ENCODE assay signal across 9 cellular contexts in the genomic region with DNA sequence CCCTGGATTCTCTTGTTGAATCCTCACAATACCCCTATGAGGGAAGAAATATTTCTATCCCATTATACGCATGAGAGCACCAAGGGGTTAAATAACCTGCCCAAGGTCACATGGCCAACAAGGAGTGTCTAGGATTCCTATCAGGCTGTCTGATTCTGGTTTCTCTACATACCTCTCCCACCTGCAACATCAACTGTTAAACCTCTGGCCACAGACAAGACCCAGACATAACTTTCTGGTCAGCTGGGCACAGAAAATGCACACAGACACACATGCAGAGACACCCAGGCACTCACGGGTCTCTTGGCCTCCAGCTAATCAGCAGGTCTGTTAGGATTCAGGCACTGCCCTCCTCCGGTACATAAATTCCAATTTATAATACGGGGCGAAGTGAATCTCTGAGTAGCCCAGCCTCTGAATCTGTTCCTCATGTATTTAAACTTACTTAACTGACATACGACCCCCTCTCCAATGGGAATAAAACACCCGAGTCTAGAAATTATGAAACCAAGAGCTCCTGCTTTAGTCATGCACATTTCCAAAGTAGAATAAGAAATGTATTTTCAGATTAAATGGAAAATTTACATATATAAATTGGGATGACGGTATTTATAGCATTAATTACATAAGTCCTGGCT. TPM values are rescaled to one million over a fixed set of nuclear protein-coding genes. Genes with fewer than 3 reads are reported as not detected.
A peak's percentile ranks its signal among the peaks of the same experiment; 100 is the strongest.
DNase-seq lines count a peak whose midpoint lies in the region; ATAC-seq, FAIRE-seq and TF ChIP-seq lines count a peak whose summit lies in the region.
"Had no signal": no experiment of that assay in that cellular context is flagged by ENCODE, and none has a peak within 500 bp of the region (broad histone marks: within the 10 kb centered on the region; RNA-seq: fewer than 3 reads in every experiment).

No MANE protein-coding gene starts in this region.

- intact Hi-C loops in Calu3 (cut with micrococcal nuclease; ENCODE audit: unreplicated experiment) (no loop called here), pancreas (cut with DNase I) (no loop called here)

- ATAC-seq in pancreas, result peak; percentile 12 to 55 (median 24)
- no peak for ATAC-seq in GM18520 (IDR thresholded peaks at IDR 0.05; ENCODE audit: unreplicated experiment)
- no peak for ATAC-seq in GM19351 (IDR thresholded peaks at IDR 0.05; ENCODE audit: unreplicated experiment)

- H3K4me1 ChIP-seq in esophagus (ENCODE audit: control insufficient read depth in 2 of 2, insufficient read depth in 2 of 2, low read length in 1 of 2), result peaks cover 16 to 29% of the 10 kb centered on the region in 2 donors
- H3K4me1 ChIP-seq in pancreas, result peaks cover 0 to 14% (median 6%) of the 10 kb centered on the region in 3 donors

- FAIRE-seq in pancreas (lab: Jason Lieb, UNC), result no peak

- H3K9me3 Mint-ChIP-seq in Calu3 (ENCODE audit: low read depth, unreplicated experiment), result no peaks in the 10 kb centered on the region

- peaks cover 9% of the 10 kb centered on the region for H3K27me3 Mint-ChIP-seq in Calu3 (ENCODE audit: unreplicated experiment)

- POLR2A ChIA-PET in RWPE1 (lab: Yijun Ruan, JAX; ENCODE audit: low non-redundant PET), result interaction anchor here (0.7 to 1.1 kb wide), 2 partner anchors 38 to 40 kb away, joined by 4 to 5 read pairs; a partner anchor contains a TSS

- H3K4me3 ChIP-seq in esophagus (ENCODE audit: low read depth in 1 of 2, low read length in 2 of 2) (peak overlapping the region; percentile 73 to 81), pancreas (peak overlapping the region in 2 of 4 donors; percentile 89 to 92)

- H3K36me3 ChIP-seq in esophagus (ENCODE audit: control insufficient read depth in 2 of 2, insufficient read depth in 2 of 2, low read length in 1 of 2), result no peaks in the 10 kb centered on the region
- H3K36me3 ChIP-seq in pancreas, result no peaks in the 10 kb centered on the region

- TF ChIP-seq CTCF in Calu3 (IDR thresholded peaks at IDR 0.05; ENCODE audit: unreplicated experiment) (no peak), RWPE1 (conservative IDR thresholded peaks at IDR 0.05; ENCODE audit: low read depth) (no peak), pancreas (IDR thresholded peaks at IDR 0.05) (no peak)

- H3K4me1 Mint-ChIP-seq in Calu3 (ENCODE audit: low read depth, unreplicated experiment), result peaks cover 22% of the 10 kb centered on the region

- no peak overlapping the region for H3K27ac Mint-ChIP-seq in Calu3 (ENCODE audit: unreplicated experiment)

- H3K27ac ChIP-seq in RWPE1 (peak overlapping the region; percentile 71; the same call in 1 of the 2 replicates), esophagus (ENCODE audit: low read depth in 2 of 2, low read length in 1 of 2) (peak overlapping the region; percentile 34 to 65), pancreas (peak overlapping the region in 1 of 4 donors; percentile 80)

- peaks cover 22% of the 10 kb centered on the region for H3K36me3 Mint-ChIP-seq in Calu3 (ENCODE audit: insufficient read depth, unreplicated experiment)

- CTCF ChIA-PET in Calu3 (lab: Charles Lee), result interaction anchor here (0.6 to 2.5 kb wide), 5 partner anchors 14 to 387 kb away, joined by 3 to 10 read pairs (median 4); no protein-coding TSS in a partner anchor
- CTCF ChIA-PET in RWPE1 (lab: Yijun Ruan, JAX), result interaction anchor here (0.5 to 2.0 kb wide), 3 partner anchors 44 to 374 kb away, joined by 3 to 10 read pairs (median 3); no protein-coding TSS in a partner anchor

- DNase-seq in Calu3 (no peak), RWPE1 (ENCODE audit: low spot score) (no peak), pancreas (no peak)
- no peak for DNase-seq in stimulated activated CD4-positive, alpha-beta T cell treated with anti-CD3 and anti-CD28 coated beads, Interleukin-2, amount 100 ng/mL, for 24 hours
- no peak for DNase-seq in activated CD4-positive, alpha-beta T cell treated with anti-CD3 and anti-CD28 coated beads for 48 hours

- H3K27me3 ChIP-seq in esophagus (ENCODE audit: control insufficient read depth in 1 of 2, insufficient read depth in 2 of 2, low read length in 2 of 2) (no peaks in the 10 kb centered on the region), pancreas (no peaks in the 10 kb centered on the region)

- no peaks in the 10 kb centered on the region for H3K9me3 ChIP-seq in esophagus (ENCODE audit: control insufficient read depth in 2 of 2, insufficient read depth in 1 of 2, low read depth in 1 of 2, low read length in 1 of 2)
- no peaks in the 10 kb centered on the region for H3K9me3 ChIP-seq in pancreas

- TSS peak; percentile 66 for BruUV-seq in Calu3 (replicated peaks; lab: Mats Ljungman, UMichigan)

- WGBS in esophagus, 2 donors, result 29 to 30% methylated on average over 8 of the region's 8 CpGs
- WGBS in pancreas, 2 donors, result 15 to 23% methylated on average over 8 of the region's 8 CpGs

- H3K4me3 Mint-ChIP-seq in Calu3 (ENCODE audit: low read depth, unreplicated experiment), result peak overlapping the region; percentile 50

RNA-seq across cellular contexts. Expression of a gene that starts 1.5 kb away (rescaled TPM):
- total RNA-seq in Calu3 (2022) (40.4 and 48.5 TPM in 2 replicates), pancreas (10 to 100 TPM; 13.1 to 32.8 (median 17.1) TPM)
- polyA plus RNA-seq in esophagus (10 to 100 TPM; 22.1 to 23.3 TPM), pancreas (10 to 100 TPM; 17.9 to 18.6 TPM)

RNA-seq across cellular contexts. Expression of a gene that starts 28.3 kb away (rescaled TPM):
- 3.3 and 3.4 TPM in 2 replicates for total RNA-seq in Calu3 (2022)
- polyA plus RNA-seq in esophagus, result under 1 TPM; 0.04 to 0.05 TPM
- 1 to 10 TPM in 4 of 6 donors, under 1 TPM in 2; 0.69 to 4.4 (median 1.3) TPM for total RNA-seq in pancreas
- polyA plus RNA-seq in pancreas, result 1 to 10 TPM in 1 of 2 donors, under 1 TPM in 1; 0.84 to 1.8 TPM
- total RNA-seq: posterior vena cava had no signal

RNA-seq across cellular contexts. Expression of a gene that starts 37.5 kb away (rescaled TPM):
- 0.78 and 0.88 TPM in 2 replicates for total RNA-seq in Calu3 (2022)
- under 1 TPM; 0.07 to 0.18 TPM for polyA plus RNA-seq in esophagus
- total RNA-seq in pancreas, result 1 to 10 TPM; 1.5 to 2.8 (median 1.9) TPM
- polyA plus RNA-seq in pancreas, result 1 to 10 TPM; 1.4 to 5.0 TPM
- total RNA-seq: posterior vena cava had no signal

RNA-seq across cellular contexts. Expression of a gene that starts 38.2 kb away (rescaled TPM):
- total RNA-seq in Calu3 (2022) (17.5 and 18.9 TPM in 2 replicates), pancreas (1 to 10 TPM; 2.4 to 6.3 (median 4.1) TPM)
- polyA plus RNA-seq in esophagus (1 to 10 TPM; 2.0 to 2.4 TPM), pancreas (1 to 10 TPM; 2.4 to 5.0 TPM)

RNA-seq across cellular contexts. Expression of a gene that starts 54.9 kb away (rescaled TPM):
- 24.5 and 27.0 TPM in 2 replicates for total RNA-seq in Calu3 (2022)
- 1 to 10 TPM; 3.3 to 5.6 TPM for polyA plus RNA-seq in esophagus
- total RNA-seq in pancreas, result 10 to 100 TPM; 10.7 to 14.7 (median 11.6) TPM
- polyA plus RNA-seq in pancreas, result 10 to 100 TPM; 30.9 to 62.0 TPM

Comparison
In these comparisons a context has a peak if more than half of its experiments do, and no peak if none do; other contexts are left out.
1. ATAC-seq: peak in pancreas (4 of 4); none in GM18520 (single experiment) and GM19351 (single experiment).